ENCODE assay signal across 6 cellular contexts in genomic region chr1:46341222-46342083, GRCh38. TPM values are rescaled to one million over a fixed set of nuclear protein-coding genes. Genes with fewer than 3 reads are reported as not detected.
DNase-seq lines count a peak whose midpoint lies in the region; ATAC-seq and TF ChIP-seq lines count a peak whose summit lies in the region.

No MANE protein-coding gene starts in this region.

- H3K4me3 ChIP-seq in SU-DHL-6 (ENCODE audit: insufficient read depth, low read length, poor library complexity, severe bottlenecking): peak overlapping the region; percentile 95
- H3K4me3 ChIP-seq in subcutaneous abdominal adipose tissue (ENCODE audit: low read depth in 1 of 5, low read length in 5 of 5): peak overlapping the region; percentile 88 to 95 (median 94)

- H3K27me3 ChIP-seq in SU-DHL-6 (ENCODE audit: low read length) (no peaks in the 10 kb centered on the region), foreskin keratinocyte (no peaks in the 10 kb centered on the region), subcutaneous abdominal adipose tissue (ENCODE audit: control insufficient read depth in 5 of 5, insufficient read depth in 4 of 5, low read length in 5 of 5) (no peaks in the 10 kb centered on the region)

- DNase-seq in foreskin keratinocyte: no peak
- DNase-seq in NCI-H526 treated with DMSO at 0.1 percent for 48 hours (lab: John Stamatoyannopoulos, UW): no peak

- H3K36me3 ChIP-seq in SU-DHL-6 (ENCODE audit: low read length): no peaks in the 10 kb centered on the region
- peaks cover 6 to 28% (median 22%) of the 10 kb centered on the region in 5 donors for H3K36me3 ChIP-seq in subcutaneous abdominal adipose tissue (ENCODE audit: control insufficient read depth in 5 of 5, insufficient read depth in 5 of 5, low read length in 5 of 5)

- peak overlapping the region; percentile 85 for H3K27ac ChIP-seq in SU-DHL-6 (ENCODE audit: low read depth, low read length)
- H3K27ac ChIP-seq in foreskin keratinocyte: peak overlapping the region; percentile 94
- peak overlapping the region; percentile 96 for H3K27ac ChIP-seq in subcutaneous abdominal adipose tissue (ENCODE audit: low read depth, low read length)

- peak overlapping the region; percentile 82 for H3K9ac ChIP-seq in SU-DHL-6 (ENCODE audit: low read length)
- peak overlapping the region; percentile 20 to 97 (median 94) for H3K9ac ChIP-seq in subcutaneous abdominal adipose tissue (ENCODE audit: low read length in 5 of 5)

- no peaks in the 10 kb centered on the region for H4K20me1 ChIP-seq in SU-DHL-6 (ENCODE audit: low read depth, low read length)

- H3K4me2 ChIP-seq in SU-DHL-6 (ENCODE audit: low read depth, low read length, poor library complexity, severe bottlenecking): peak overlapping the region; percentile 99

- TF ChIP-seq CTCF in SU-DHL-6 (IDR thresholded peaks at IDR 0.05; ENCODE audit: insufficient read depth, low read length, poor library complexity, severe bottlenecking) (no peak), foreskin keratinocyte (conservative IDR thresholded peaks at IDR 0.05) (no peak)

- no peak for ATAC-seq in foreskin keratinocyte
- ATAC-seq in GM18870 (IDR thresholded peaks at IDR 0.05; ENCODE audit: unreplicated experiment): no peak
- no peak for ATAC-seq in GM21825 (IDR thresholded peaks at IDR 0.05; ENCODE audit: unreplicated experiment)

- H3K4me1 ChIP-seq in foreskin keratinocyte (peaks cover 6% of the 10 kb centered on the region), subcutaneous abdominal adipose tissue (ENCODE audit: control insufficient read depth in 5 of 5, insufficient read depth in 5 of 5, low read length in 5 of 5) (peaks cover 0 to 19% (median 15%) of the 10 kb centered on the region in 5 donors)

- H3F3A ChIP-seq in SU-DHL-6 (ENCODE audit: insufficient read depth): peaks cover 10% of the 10 kb centered on the region; the same call in 1 of the 2 replicates

- no peak overlapping the region for H2AFZ ChIP-seq in SU-DHL-6 (ENCODE audit: low read depth, low read length, severe bottlenecking)

- H3K9me2 ChIP-seq in SU-DHL-6 (replicated peaks; ENCODE audit: insufficient read depth, low read length): no peaks in the 10 kb centered on the region

- H3K79me2 ChIP-seq in SU-DHL-6 (ENCODE audit: insufficient read depth, low read length): peaks cover 34% of the 10 kb centered on the region

- H3K9me3 ChIP-seq in SU-DHL-6 (ENCODE audit: insufficient read depth, low read length) (no peaks in the 10 kb centered on the region), subcutaneous abdominal adipose tissue (ENCODE audit: control insufficient read depth in 5 of 5, low read length in 5 of 5) (no peaks in the 10 kb centered on the region)

RNA-seq across cellular contexts. Expression of gene NSUN4, which starts 0.8 kb away (rescaled TPM):
- 22.7 and 22.9 TPM in 2 replicates for total RNA-seq in foreskin keratinocyte
- polyA plus RNA-seq in foreskin keratinocyte: 11.8 and 14.0 TPM in 2 replicates

RNA-seq across cellular contexts. Expression of gene UQCRH, which starts 38.0 kb away (rescaled TPM):
- total RNA-seq in foreskin keratinocyte: 431 and 480 TPM in 2 replicates
- polyA plus RNA-seq in foreskin keratinocyte: 631 and 674 TPM in 2 replicates

RNA-seq across cellular contexts. Expression of gene LRRC41, which starts 38.0 kb away (rescaled TPM):
- 62.1 and 64.6 TPM in 2 replicates for total RNA-seq in foreskin keratinocyte
- polyA plus RNA-seq in foreskin keratinocyte: 48.1 and 50.3 TPM in 2 replicates

RNA-seq across cellular contexts. Expression of gene FAAH, which starts 52.7 kb away (rescaled TPM):
- total RNA-seq in foreskin keratinocyte: 9.8 and 9.9 TPM in 2 replicates
- polyA plus RNA-seq in foreskin keratinocyte: 9.2 and 9.4 TPM in 2 replicates
